1 cellular context compared by ENCODE assay signal in the genomic region with DNA sequence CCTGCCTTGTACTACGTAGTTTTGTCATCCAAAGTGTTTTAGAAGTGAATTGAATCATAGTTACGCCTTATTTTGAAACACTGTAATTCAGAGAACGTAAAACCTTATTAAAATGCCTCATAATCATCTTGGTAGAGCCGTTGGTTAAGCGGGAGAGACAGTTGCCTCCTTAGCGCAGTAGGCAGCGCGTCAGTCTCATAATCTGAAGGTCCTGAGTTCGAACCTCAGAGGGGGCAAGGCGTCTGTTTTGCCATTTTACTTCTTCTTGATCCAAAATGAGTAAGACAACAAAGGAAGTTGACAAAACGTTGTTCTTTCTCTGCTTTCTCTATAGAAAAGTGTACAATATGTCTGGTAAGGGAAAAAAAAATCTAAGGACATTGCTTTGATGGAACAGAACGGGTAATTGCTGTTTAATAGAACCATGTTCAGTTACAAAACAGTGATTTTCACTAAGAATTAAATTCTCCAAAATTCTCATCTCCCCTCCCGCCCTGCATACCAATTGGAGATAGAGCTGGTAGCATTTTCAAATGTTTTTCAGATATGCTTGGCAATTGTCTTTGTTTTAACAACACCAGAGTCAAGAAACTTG.
A peak's percentile ranks its signal among the peaks of the same experiment; 100 is the strongest.
TF ChIP-seq lines count a peak whose summit lies in the region.

No MANE protein-coding gene starts in this region.

TF ChIP-seq in K562, 482 proteins besides CTCF, POLR2A, EP300 and RAD21 (continued from another document):
- TF ChIP-seq, protein P1, sequence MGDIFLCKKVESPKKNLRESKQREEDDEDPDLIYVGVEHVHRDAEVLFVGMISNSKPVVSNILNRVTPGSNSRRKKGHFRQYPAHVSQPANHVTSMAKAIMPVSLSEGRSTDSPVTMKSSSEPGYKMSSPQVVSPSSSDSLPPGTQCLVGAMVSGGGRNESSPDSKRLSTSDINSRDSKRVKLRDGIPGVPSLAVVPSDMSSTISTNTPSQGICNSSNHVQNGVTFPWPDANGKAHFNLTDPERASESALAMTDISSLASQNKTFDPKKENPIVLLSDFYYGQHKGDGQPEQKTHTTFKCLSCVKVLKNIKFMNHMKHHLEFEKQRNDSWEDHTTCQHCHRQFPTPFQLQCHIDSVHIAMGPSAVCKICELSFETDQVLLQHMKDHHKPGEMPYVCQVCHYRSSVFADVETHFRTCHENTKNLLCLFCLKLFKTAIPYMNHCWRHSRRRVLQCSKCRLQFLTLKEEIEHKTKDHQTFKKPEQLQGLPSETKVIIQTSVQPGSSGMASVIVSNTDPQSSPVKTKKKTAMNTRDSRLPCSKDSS (IDR thresholded peaks at IDR 0.05; ENCODE audit: low read depth, partially characterized antibody) = no peak
- TF ChIP-seq HLTF (IDR thresholded peaks at IDR 0.05) (no peak), MYC (IDR thresholded peaks at IDR 0.05; ENCODE audit: low read depth, low read length) (no peak), MYC (CRISPR knock-in tag; IDR thresholded peaks at IDR 0.05; ENCODE audit: borderline replicate concordance, low read depth) (no peak), SIN3A (IDR thresholded peaks at IDR 0.05; ENCODE audit: borderline replicate concordance in 2 of 2, control insufficient read depth in 1 of 2, low read depth in 2 of 2, low read length in 2 of 2) (0 out of 4 replicates have a peak, but pooled peaks of 1 of the 2 experiments have one; percentile 24), MEIS2 (IDR thresholded peaks at IDR 0.05; ENCODE audit: partially characterized antibody) (no peak), ELF1 (tag; IDR thresholded peaks at IDR 0.05) (0 out of 2 replicates have a peak, but pooled peaks have one; percentile 21), ZNF175 (CRISPR knock-in tag; IDR thresholded peaks at IDR 0.05; ENCODE audit: low read depth) (no peak), ZNF696 (CRISPR knock-in tag; conservative IDR thresholded peaks at IDR 0.05) (no peak), CSDE1 (IDR thresholded peaks at IDR 0.05) (peak in 1 of 2 experiments; percentile 76; a peak in 1 of 4 replicates), KLF6 (CRISPR knock-in tag; IDR thresholded peaks at IDR 0.05; ENCODE audit: borderline replicate concordance) (peak; percentile 33; the same call in 1 of the 2 replicates), SMC3 (conservative IDR thresholded peaks at IDR 0.05; ENCODE audit: insufficient read depth, low read depth, low read length) (no peak), ZBTB1 (CRISPR knock-in tag; IDR thresholded peaks at IDR 0.05; ENCODE audit: borderline replicate concordance, low read depth) (0 out of 2 replicates have a peak, but pooled peaks have one; percentile 48), NR2C2 (CRISPR knock-in tag; IDR thresholded peaks at IDR 0.05) (no peak), NR2C2 (tag; IDR thresholded peaks at IDR 0.05) (peak; percentile 30; the same call in 1 of the 2 replicates), HDAC1 (IDR thresholded peaks at IDR 0.05) (peak in 1 of 2 experiments; percentile 97; a peak in 2 of 4 replicates), ZNF431 (CRISPR knock-in tag; IDR thresholded peaks at IDR 0.05) (0 out of 2 replicates have a peak, but pooled peaks have one; percentile 52)
- TF ChIP-seq, protein P2, sequence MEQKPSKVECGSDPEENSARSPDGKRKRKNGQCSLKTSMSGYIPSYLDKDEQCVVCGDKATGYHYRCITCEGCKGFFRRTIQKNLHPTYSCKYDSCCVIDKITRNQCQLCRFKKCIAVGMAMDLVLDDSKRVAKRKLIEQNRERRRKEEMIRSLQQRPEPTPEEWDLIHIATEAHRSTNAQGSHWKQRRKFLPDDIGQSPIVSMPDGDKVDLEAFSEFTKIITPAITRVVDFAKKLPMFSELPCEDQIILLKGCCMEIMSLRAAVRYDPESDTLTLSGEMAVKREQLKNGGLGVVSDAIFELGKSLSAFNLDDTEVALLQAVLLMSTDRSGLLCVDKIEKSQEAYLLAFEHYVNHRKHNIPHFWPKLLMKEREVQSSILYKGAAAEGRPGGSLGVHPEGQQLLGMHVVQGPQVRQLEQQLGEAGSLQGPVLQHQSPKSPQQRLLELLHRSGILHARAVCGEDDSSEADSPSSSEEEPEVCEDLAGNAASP (IDR thresholded peaks at IDR 0.05) = no peak
- TF ChIP-seq, protein P3, sequence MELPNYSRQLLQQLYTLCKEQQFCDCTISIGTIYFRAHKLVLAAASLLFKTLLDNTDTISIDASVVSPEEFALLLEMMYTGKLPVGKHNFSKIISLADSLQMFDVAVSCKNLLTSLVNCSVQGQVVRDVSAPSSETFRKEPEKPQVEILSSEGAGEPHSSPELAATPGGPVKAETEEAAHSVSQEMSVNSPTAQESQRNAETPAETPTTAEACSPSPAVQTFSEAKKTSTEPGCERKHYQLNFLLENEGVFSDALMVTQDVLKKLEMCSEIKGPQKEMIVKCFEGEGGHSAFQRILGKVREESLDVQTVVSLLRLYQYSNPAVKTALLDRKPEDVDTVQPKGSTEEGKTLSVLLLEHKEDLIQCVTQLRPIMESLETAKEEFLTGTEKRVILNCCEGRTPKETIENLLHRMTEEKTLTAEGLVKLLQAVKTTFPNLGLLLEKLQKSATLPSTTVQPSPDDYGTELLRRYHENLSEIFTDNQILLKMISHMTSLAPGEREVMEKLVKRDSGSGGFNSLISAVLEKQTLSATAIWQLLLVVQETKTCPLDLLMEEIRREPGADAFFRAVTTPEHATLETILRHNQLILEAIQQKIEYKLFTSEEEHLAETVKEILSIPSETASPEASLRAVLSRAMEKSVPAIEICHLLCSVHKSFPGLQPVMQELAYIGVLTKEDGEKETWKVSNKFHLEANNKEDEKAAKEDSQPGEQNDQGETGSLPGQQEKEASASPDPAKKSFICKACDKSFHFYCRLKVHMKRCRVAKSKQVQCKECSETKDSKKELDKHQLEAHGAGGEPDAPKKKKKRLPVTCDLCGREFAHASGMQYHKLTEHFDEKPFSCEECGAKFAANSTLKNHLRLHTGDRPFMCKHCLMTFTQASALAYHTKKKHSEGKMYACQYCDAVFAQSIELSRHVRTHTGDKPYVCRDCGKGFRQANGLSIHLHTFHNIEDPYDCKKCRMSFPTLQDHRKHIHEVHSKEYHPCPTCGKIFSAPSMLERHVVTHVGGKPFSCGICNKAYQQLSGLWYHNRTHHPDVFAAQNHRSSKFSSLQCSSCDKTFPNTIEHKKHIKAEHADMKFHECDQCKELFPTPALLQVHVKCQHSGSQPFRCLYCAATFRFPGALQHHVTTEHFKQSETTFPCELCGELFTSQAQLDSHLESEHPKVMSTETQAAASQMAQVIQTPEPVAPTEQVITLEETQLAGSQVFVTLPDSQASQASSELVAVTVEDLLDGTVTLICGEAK (IDR thresholded peaks at IDR 0.05) = peak; percentile 85
- TF ChIP-seq, protein P3 (CRISPR knock-in tag; IDR thresholded peaks at IDR 0.05) = no peak
- TF ChIP-seq, protein P4, sequence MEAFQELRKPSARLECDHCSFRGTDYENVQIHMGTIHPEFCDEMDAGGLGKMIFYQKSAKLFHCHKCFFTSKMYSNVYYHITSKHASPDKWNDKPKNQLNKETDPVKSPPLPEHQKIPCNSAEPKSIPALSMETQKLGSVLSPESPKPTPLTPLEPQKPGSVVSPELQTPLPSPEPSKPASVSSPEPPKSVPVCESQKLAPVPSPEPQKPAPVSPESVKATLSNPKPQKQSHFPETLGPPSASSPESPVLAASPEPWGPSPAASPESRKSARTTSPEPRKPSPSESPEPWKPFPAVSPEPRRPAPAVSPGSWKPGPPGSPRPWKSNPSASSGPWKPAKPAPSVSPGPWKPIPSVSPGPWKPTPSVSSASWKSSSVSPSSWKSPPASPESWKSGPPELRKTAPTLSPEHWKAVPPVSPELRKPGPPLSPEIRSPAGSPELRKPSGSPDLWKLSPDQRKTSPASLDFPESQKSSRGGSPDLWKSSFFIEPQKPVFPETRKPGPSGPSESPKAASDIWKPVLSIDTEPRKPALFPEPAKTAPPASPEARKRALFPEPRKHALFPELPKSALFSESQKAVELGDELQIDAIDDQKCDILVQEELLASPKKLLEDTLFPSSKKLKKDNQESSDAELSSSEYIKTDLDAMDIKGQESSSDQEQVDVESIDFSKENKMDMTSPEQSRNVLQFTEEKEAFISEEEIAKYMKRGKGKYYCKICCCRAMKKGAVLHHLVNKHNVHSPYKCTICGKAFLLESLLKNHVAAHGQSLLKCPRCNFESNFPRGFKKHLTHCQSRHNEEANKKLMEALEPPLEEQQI (IDR thresholded peaks at IDR 0.05) = peak; percentile 78
